ENCODE assay signal across 24 cellular contexts in the genomic region with DNA sequence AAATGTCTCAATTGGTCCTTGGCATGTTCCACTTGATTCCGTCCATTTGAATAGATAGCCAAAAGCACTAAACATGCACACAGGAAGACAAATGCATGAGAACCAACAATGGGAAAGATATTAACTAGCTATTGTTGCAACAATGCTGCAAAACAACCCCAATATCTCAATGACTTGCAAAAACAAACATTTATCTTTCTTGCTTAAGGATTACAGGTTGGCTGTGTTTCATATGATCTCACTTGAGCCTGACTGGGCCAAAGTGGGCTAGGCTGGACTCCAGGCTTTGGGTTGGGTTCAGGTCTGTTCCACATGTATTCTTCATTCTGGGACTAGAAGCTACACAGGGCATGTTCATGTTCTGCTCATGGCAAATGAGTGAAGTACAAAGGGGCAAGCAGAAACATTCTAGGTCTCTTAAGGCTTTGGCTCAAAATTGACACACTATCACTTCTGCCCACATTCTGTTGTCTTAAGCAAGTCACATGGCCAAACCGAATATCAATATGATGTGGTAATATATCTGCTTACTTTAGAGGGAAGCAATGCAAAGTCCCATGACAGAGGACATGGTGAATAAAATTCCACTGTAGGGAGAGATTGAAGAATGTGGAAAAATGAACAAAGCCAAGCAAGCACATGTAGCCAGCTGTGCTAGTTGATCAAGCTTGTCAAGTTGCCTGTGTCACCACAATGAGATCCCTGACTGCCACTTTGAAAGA. TPM values are rescaled to one million over a fixed set of nuclear protein-coding genes. Genes with fewer than 3 reads are reported as not detected.
DNase-seq lines count a peak whose midpoint lies in the region; ATAC-seq, FAIRE-seq and TF ChIP-seq lines count a peak whose summit lies in the region.
"Had no signal": no experiment of that assay in that cellular context is flagged by ENCODE, and none has a peak within 500 bp of the region (broad histone marks: within the 10 kb centered on the region; RNA-seq: fewer than 3 reads in every experiment).

No MANE protein-coding gene starts in this region.

- no peak for TF ChIP-seq POLR2A in GM12891 (IDR thresholded peaks at IDR 0.05; ENCODE audit: low read depth, low read length)

- DNase-seq in GM12891 (ENCODE audit: insufficient read length, low spot score) (no peak), OCI-M1 (lab: John Stamatoyannopoulos, UW) (peak; percentile 15), fibroblast of mammary gland (ENCODE audit: low read depth) (peak; percentile 36), myocyte (ENCODE audit: low read depth) (peak; percentile 74), T-helper 9 cell (no peak)
- DNase-seq: activated CD4-positive, CD25-positive, alpha-beta regulatory T cell treated with anti-CD3 and anti-CD28 coated beads, Interleukin-2, amount 50 U/mL, for 72 hours; activated T-cell treated with anti-CD3 and anti-CD28 coated beads for 4 hours; aorta; C1 segment of cervical spinal cord; COR-L47; dermis blood vessel endothelial cell; DMS53; heart left ventricle; mesendoderm; naive B cell; NCI-H446; retina; stimulated activated CD4-positive, alpha-beta T cell treated with anti-CD3 and anti-CD28 coated beads, Interleukin-2, amount 100 ng/mL, for 48 hours; T-helper 17 cell had no signal

- TF ChIP-seq CTCF in fibroblast of mammary gland (conservative IDR thresholded peaks at IDR 0.05; ENCODE audit: control insufficient read depth, insufficient read depth, low read depth, low read length), result no peak

- FAIRE-seq in GM12891 (lab: Jason Lieb, UNC), result peak; percentile 60

- no peak for ATAC-seq in HG03196 (IDR thresholded peaks at IDR 0.05; ENCODE audit: unreplicated experiment)
- ATAC-seq in GM18861 (IDR thresholded peaks at IDR 0.05; ENCODE audit: unreplicated experiment), result no peak
- ATAC-seq in HG03097 (IDR thresholded peaks at IDR 0.05; ENCODE audit: low FRiP score, unreplicated experiment), result no peak
- ATAC-seq: SK-N-SH treated with all-trans-retinoic acid at 6 μM for 48 hours, T-helper 17 cell had no signal

- H3K4me3 ChIP-seq in fibroblast of mammary gland (ENCODE audit: control insufficient read depth, low read depth, low read length), result no peak overlapping the region
- H3K4me3 ChIP-seq: HAP-1, heart left ventricle had no signal

TF ChIP-seq in GM12891, 5 proteins besides CTCF, POLR2A, EP300 and RAD21:
- no peak for TF ChIP-seq PAX5 (IDR thresholded peaks at IDR 0.05; ENCODE audit: insufficient read depth, low read length, severe bottlenecking)
- TF ChIP-seq SPI1 (IDR thresholded peaks at IDR 0.05; ENCODE audit: low read depth, low read length), result no peak
- TF ChIP-seq TAF1 (IDR thresholded peaks at IDR 0.05; ENCODE audit: low read depth, low read length), result no peak
- TF ChIP-seq POLR2AphosphoS5 (IDR thresholded peaks at IDR 0.05; ENCODE audit: low read depth, low read length), result no peak
- TF ChIP-seq POU2F2 (IDR thresholded peaks at IDR 0.05; ENCODE audit: low read depth, low read length), result no peak
TF ChIP-seq in GM12891: peak in this region for 0.

RNA-seq across cellular contexts. Expression of gene TBC1D5, which starts 11.0 kb away (rescaled TPM):
- 17.4 TPM for polyA plus RNA-seq in GM12891 (2012; ENCODE audit: low read depth, missing spikeins)
- total RNA-seq in myocyte, result 73.0 and 76.0 TPM in 2 replicates
- 20.7 TPM for polyA plus RNA-seq in myocyte (2012)

Comparison
In these comparisons a context has a peak if more than half of its experiments do, and no peak if none do; other contexts are left out.
1. DNase-seq: peak in OCI-M1 (single experiment), fibroblast of mammary gland (single experiment) and myocyte (single experiment); none in GM12891 (single experiment) and T-helper 9 cell (single experiment).